In the genomic region with DNA sequence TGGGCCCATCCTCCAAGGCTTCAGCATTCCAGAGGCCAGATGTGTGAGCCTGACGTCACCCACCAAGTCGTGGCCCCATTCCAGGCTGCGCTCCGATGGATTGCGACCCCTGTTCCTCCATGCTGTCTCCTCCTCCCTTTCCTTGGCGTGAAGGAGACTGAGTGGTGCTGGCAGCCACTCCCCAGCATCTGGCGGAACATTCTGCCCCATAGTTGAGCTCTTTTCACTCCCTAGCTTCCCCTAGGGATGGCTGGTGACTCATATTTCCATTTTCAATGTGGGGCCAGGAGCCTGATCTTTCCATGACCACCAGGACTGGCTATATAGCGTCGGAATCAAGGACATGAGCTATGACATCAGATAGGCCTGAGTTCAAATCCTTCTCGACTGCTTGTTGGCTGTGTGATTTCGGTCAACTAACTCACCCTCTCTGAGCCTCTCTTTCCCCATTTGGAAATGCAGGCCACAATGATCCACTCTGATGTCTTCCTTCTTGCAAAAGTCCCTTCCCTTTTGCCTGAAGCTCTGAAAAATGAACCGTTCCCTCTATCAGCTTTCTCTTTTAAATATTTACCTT, we compare ENCODE assay signal across 1 cellular context.
TF ChIP-seq lines count a peak whose summit lies in the region.

No MANE protein-coding gene starts in this region.

TF ChIP-seq in H1, 55 proteins besides CTCF, POLR2A, EP300 and RAD21 (continued from another document):
- TF ChIP-seq EZH2 (IDR thresholded peaks at IDR 0.05; ENCODE audit: low read depth, low read length, severe bottlenecking) (no peak), SIRT6 (IDR thresholded peaks at IDR 0.05; ENCODE audit: low read length) (no peak), HDAC6 (IDR thresholded peaks at IDR 0.05; ENCODE audit: low read depth, low read length) (no peak)
- TF ChIP-seq, protein P1, sequence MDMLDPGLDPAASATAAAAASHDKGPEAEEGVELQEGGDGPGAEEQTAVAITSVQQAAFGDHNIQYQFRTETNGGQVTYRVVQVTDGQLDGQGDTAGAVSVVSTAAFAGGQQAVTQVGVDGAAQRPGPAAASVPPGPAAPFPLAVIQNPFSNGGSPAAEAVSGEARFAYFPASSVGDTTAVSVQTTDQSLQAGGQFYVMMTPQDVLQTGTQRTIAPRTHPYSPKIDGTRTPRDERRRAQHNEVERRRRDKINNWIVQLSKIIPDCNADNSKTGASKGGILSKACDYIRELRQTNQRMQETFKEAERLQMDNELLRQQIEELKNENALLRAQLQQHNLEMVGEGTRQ (IDR thresholded peaks at IDR 0.05; ENCODE audit: low read length) = no peak
